In the genomic region with DNA sequence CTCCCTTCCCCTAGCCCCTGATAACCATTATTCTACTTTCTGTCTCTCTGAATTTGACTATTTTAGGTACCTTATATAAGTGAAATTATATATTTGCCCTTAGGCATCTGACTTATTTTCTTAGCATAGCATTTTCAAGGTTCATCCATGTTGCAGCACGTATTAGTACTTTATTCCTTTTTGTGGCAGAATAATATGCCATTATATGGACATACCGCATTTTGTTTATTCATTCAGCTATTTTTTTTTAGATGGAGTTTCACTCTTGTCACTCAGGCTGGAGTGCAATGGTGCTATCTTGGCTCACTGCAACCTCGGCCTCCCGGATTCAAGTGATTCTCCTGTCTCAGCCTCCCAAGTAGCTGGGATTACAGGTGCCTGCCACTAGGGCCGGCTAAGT, we compare ENCODE assay signal across 26 cellular contexts.
"Had no signal": no experiment of that assay in that cellular context is flagged by ENCODE, and none has a peak within 500 bp of the region (broad histone marks: within the 10 kb centered on the region; RNA-seq: fewer than 3 reads in every experiment).

No MANE protein-coding gene starts in this region.

- ATAC-seq: effector memory CD8-positive, alpha-beta T cell; esophagus mucosa; foreskin keratinocyte; gastrocnemius medialis; gastroesophageal sphincter; heart left ventricle; heart right ventricle had no signal

- H3K4me3 ChIP-seq: colonic mucosa, coronary artery, dorsolateral prefrontal cortex, esophagus muscularis mucosa, esophagus squamous epithelium, gastrocnemius medialis, gastroesophageal sphincter, heart left ventricle, heart right ventricle, hepatocyte had no signal

- H3K9me3 ChIP-seq: colonic mucosa, esophagus squamous epithelium, gastrocnemius medialis, heart right ventricle had no signal

- H3K27ac ChIP-seq: colonic mucosa, coronary artery, dorsolateral prefrontal cortex, epithelial cell of prostate, esophagus muscularis mucosa, esophagus squamous epithelium, foreskin keratinocyte, gastrocnemius medialis, gastroesophageal sphincter, heart left ventricle, heart right ventricle, hepatocyte had no signal

- H3K27me3 ChIP-seq: colonic mucosa, esophagus muscularis mucosa, foreskin keratinocyte, gastrocnemius medialis, heart left ventricle, hepatocyte had no signal

- H3K27me3 Mint-ChIP-seq: dendritic cell treated with granulocyte-macrophage colony-stimulating factor and Interleukin-4, amounts not matched to agents 40 ng/mL and 50 ng/mL, for 4 days had no signal

- DNase-seq: colonic mucosa; cortex of kidney; dermis blood vessel endothelial cell; dorsolateral prefrontal cortex; effector CD4-positive, alpha-beta T cell; effector CD8-positive, alpha-beta T cell; effector memory CD4-positive, alpha-beta T cell; effector memory CD8-positive, alpha-beta T cell; erythroblast; esophagus squamous epithelium; foreskin fibroblast; foreskin keratinocyte; foreskin melanocyte; gastrocnemius medialis; glutamatergic neuron; head of caudate nucleus; heart left ventricle; heart right ventricle; hippocampal formation had no signal

- H3K4me2 ChIP-seq: hepatocyte had no signal

- H3K4me1 ChIP-seq: colonic mucosa, esophagus muscularis mucosa, foreskin keratinocyte, gastrocnemius medialis, gastroesophageal sphincter, heart left ventricle, heart right ventricle had no signal

- H3K79me2 ChIP-seq: hepatocyte had no signal

- H3K27ac Mint-ChIP-seq: dendritic cell treated with granulocyte-macrophage colony-stimulating factor and Interleukin-4, amounts not matched to agents 40 ng/mL and 50 ng/mL, for 4 days; effector memory CD8-positive, alpha-beta T cell had no signal

- H3K4me3 Mint-ChIP-seq: dendritic cell treated with granulocyte-macrophage colony-stimulating factor and Interleukin-4, amounts not matched to agents 40 ng/mL and 50 ng/mL, for 4 days; effector memory CD8-positive, alpha-beta T cell had no signal

- H2AFZ ChIP-seq: hepatocyte had no signal

- H3K36me3 ChIP-seq: colonic mucosa, esophagus muscularis mucosa, esophagus squamous epithelium, gastrocnemius medialis, gastroesophageal sphincter, heart left ventricle, heart right ventricle had no signal
